Comparison of ENCODE assay signal across 15 cellular contexts in the genomic region with DNA sequence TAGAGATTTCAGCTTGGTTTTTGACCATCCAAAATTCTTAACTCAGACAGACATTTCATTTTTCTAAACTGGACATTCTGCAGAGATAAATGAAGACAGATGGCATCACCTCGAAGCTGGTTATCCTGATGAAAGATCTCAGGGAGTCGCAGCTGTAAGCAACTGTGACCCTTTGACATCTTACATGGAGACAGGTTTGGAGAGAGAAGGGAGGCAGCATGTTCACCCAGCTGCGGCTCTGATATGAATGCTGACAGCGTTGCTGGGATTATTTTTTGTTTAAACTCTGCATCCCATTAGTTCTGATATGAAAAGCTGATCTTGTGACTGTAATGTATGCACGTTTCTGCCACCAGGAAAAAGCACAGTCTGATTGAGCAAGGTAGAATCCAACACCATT.
A peak's percentile ranks its signal among the peaks of the same experiment; 100 is the strongest.
DNase-seq lines count a peak whose midpoint lies in the region; ATAC-seq and TF ChIP-seq lines count a peak whose summit lies in the region.
"Had no signal": no experiment of that assay in that cellular context is flagged by ENCODE, and none has a peak within 500 bp of the region (broad histone marks: within the 10 kb centered on the region; RNA-seq: fewer than 3 reads in every experiment).

No MANE protein-coding gene starts in this region.

- H3K27me3 Mint-ChIP-seq in neural crest cell (ENCODE audit: low read depth) = no peaks in the 10 kb centered on the region
- H3K27me3 Mint-ChIP-seq: CD4-positive, CD25-positive, alpha-beta regulatory T cell had no signal

- in situ Hi-C loops in G401 (cut with HindIII; ENCODE audit: low sequenced_read_pairs) = no loop called here

- peak overlapping the region; percentile 15 for H3K4me3 ChIP-seq in SJCRH30
- no peak overlapping the region for H3K4me3 ChIP-seq in esophagus muscularis mucosa
- H3K4me3 ChIP-seq: BLaER1 treated with 17β-estradiol and CSF1 and Interleukin-3, amounts not matched to agents 10 nM and 100 nM had no signal

- intact Hi-C loops in esophagus muscularis mucosa (cut with DNase I) (no loop called here), left colon (cut with DNase I, micrococcal nuclease) (no loop called here)

- DNase-seq in G401 (ENCODE audit: low spot score) = peak; percentile 24
- DNase-seq in SJCRH30 = peak; percentile 35 to 70
- DNase-seq in esophagus muscularis mucosa (ENCODE audit: extremely low spot score) = peak; percentile 89
- DNase-seq in neural crest cell (ENCODE audit: low read depth, low spot score) = no peak
- no peak for DNase-seq in left colon
- DNase-seq in RKO (ENCODE audit: low spot score) = no peak
- DNase-seq: ACHN; CD4-positive, CD25-positive, alpha-beta regulatory T cell; DMS53; GOT3; H9 had no signal

- H3K4me1 Mint-ChIP-seq in neural crest cell = peaks cover 15% of the 10 kb centered on the region
- H3K4me1 Mint-ChIP-seq: CD4-positive, CD25-positive, alpha-beta regulatory T cell had no signal

- WGBS in esophagus muscularis mucosa = 26% methylated on average over 5 of the region's 5 CpGs

- TF ChIP-seq EP300 in esophagus muscularis mucosa (IDR thresholded peaks at IDR 0.05) = no peak

- H3K36me3 Mint-ChIP-seq in neural crest cell (ENCODE audit: low read depth) = no peaks in the 10 kb centered on the region
- H3K36me3 Mint-ChIP-seq: CD4-positive, CD25-positive, alpha-beta regulatory T cell had no signal

- H3K27ac Mint-ChIP-seq in neural crest cell (ENCODE audit: unreplicated experiment) = peak overlapping the region; percentile 0
- H3K27ac Mint-ChIP-seq: CD4-positive, CD25-positive, alpha-beta regulatory T cell; H9 had no signal

- H3K4me3 Mint-ChIP-seq in neural crest cell = peak overlapping the region; percentile 3
- H3K4me3 Mint-ChIP-seq: CD4-positive, CD25-positive, alpha-beta regulatory T cell; H9 had no signal

- no peak for TF ChIP-seq POLR2A in esophagus muscularis mucosa (IDR thresholded peaks at IDR 0.05; ENCODE audit: low read depth)

- peak overlapping the region; percentile 48 for H3K27ac ChIP-seq in SJCRH30
- no peak overlapping the region for H3K27ac ChIP-seq in esophagus muscularis mucosa (replicated peaks in 1 of 4)
- H3K27ac ChIP-seq: BLaER1 treated with 17β-estradiol and CSF1 and Interleukin-3, amounts not matched to agents 10 nM and 100 nM had no signal

- H3K27me3 ChIP-seq in SJCRH30 = no peaks in the 10 kb centered on the region
- no peaks in the 10 kb centered on the region for H3K27me3 ChIP-seq in esophagus muscularis mucosa
- H3K27me3 ChIP-seq: BLaER1 treated with 17β-estradiol and CSF1 and Interleukin-3, amounts not matched to agents 10 nM and 100 nM had no signal

- TF ChIP-seq CTCF in esophagus muscularis mucosa (IDR thresholded peaks at IDR 0.05) (no peak), neural crest cell (conservative IDR thresholded peaks at IDR 0.05) (no peak)

- H3K9me3 ChIP-seq in SJCRH30 (replicated peaks) (no peaks in the 10 kb centered on the region), esophagus muscularis mucosa (no peaks in the 10 kb centered on the region)
- H3K9me3 ChIP-seq: BLaER1 treated with 17β-estradiol and CSF1 and Interleukin-3, amounts not matched to agents 10 nM and 100 nM had no signal

- no peaks in the 10 kb centered on the region for H3K36me3 ChIP-seq in SJCRH30
- H3K36me3 ChIP-seq in esophagus muscularis mucosa = no peaks in the 10 kb centered on the region
- H3K36me3 ChIP-seq: BLaER1 treated with 17β-estradiol and CSF1 and Interleukin-3, amounts not matched to agents 10 nM and 100 nM had no signal

- peaks cover 29% of the 10 kb centered on the region for H3K4me1 ChIP-seq in SJCRH30
- no peaks in the 10 kb centered on the region for H3K4me1 ChIP-seq in esophagus muscularis mucosa
- H3K4me1 ChIP-seq: BLaER1 treated with 17β-estradiol and CSF1 and Interleukin-3, amounts not matched to agents 10 nM and 100 nM had no signal

- peaks cover 2% of the 10 kb centered on the region for H3K9me3 Mint-ChIP-seq in neural crest cell
- H3K9me3 Mint-ChIP-seq: H9 had no signal

- ATAC-seq in left colon = no peak
- no peak for ATAC-seq in HG03045 (IDR thresholded peaks at IDR 0.05; ENCODE audit: unreplicated experiment)
- no peak for ATAC-seq in HG03469 (IDR thresholded peaks at IDR 0.05; ENCODE audit: unreplicated experiment)
- ATAC-seq: HepG2 had no signal

Comparison
In these comparisons a context has a peak if more than half of its experiments do, and no peak if none do; other contexts are left out.
1. DNase-seq: peak in G401 (single experiment), SJCRH30 (2 of 2) and esophagus muscularis mucosa (single experiment); none in neural crest cell (single experiment), left colon (0 of 2) and RKO (single experiment).